In genomic region chr4:76804060-76804459, GRCh38 we compare ENCODE assay signal across 16 cellular contexts.
DNase-seq lines count a peak whose midpoint lies in the region; ATAC-seq and TF ChIP-seq lines count a peak whose summit lies in the region.
"Had no signal": no experiment of that assay in that cellular context is flagged by ENCODE, and none has a peak within 500 bp of the region (broad histone marks: within the 10 kb centered on the region; RNA-seq: fewer than 3 reads in every experiment).

No MANE protein-coding gene starts in this region.

- H3K9me3 ChIP-seq in smooth muscle cell (replicated peaks; ENCODE audit: low read depth) = no peaks in the 10 kb centered on the region
- no peaks in the 10 kb centered on the region for H3K9me3 ChIP-seq in CD4-positive, alpha-beta memory T cell (ENCODE audit: control insufficient read depth in 1 of 2, low read length in 2 of 2)
- H3K9me3 ChIP-seq: right lobe of liver had no signal

- no peaks in the 10 kb centered on the region for H3K36me3 ChIP-seq in smooth muscle cell (ENCODE audit: low read depth)
- H3K36me3 ChIP-seq in CD4-positive, alpha-beta memory T cell (ENCODE audit: insufficient read depth, low read length) = no peaks in the 10 kb centered on the region
- H3K36me3 ChIP-seq: BLaER1 treated with 17β-estradiol and CSF1 and Interleukin-3, amounts not matched to agents 10 nM and 100 nM; Peyer's patch; right lobe of liver had no signal

- H2AFZ ChIP-seq in smooth muscle cell (ENCODE audit: low read depth) = peak overlapping the region; percentile 9

- POLR2A ChIA-PET in GM10248 (lab: Yijun Ruan, JAX) = no interaction called here
- POLR2A ChIA-PET in CD4-positive, alpha-beta memory T cell (lab: Charles Lee; ENCODE audit: partially characterized antibody) = no interaction called here

- peak; percentile 54 for DNase-seq in LHCN-M2 (ENCODE audit: low read depth)
- DNase-seq in foreskin keratinocyte = no peak
- no peak for DNase-seq in smooth muscle cell (lab: John Stamatoyannopoulos, UW; ENCODE audit: unreplicated experiment)
- no peak for DNase-seq in GM10248 (ENCODE audit: extremely low spot score)
- DNase-seq in CD4-positive, alpha-beta memory T cell = no peak
- DNase-seq in GM10266 (ENCODE audit: extremely low spot score) = no peak
- DNase-seq: activated CD4-positive, CD25-positive, alpha-beta regulatory T cell; activated naive CD8-positive, alpha-beta T cell treated with anti-CD3 and anti-CD28 coated beads, Interleukin-2, amount 50 U/mL, for 24 hours; glutamatergic neuron; NCI-H526; right lobe of liver had no signal

- H3K9me3 Mint-ChIP-seq in brain = peaks cover 20 to 31% (median 22%) of the 10 kb centered on the region in 5 experiments
- H3K9me3 Mint-ChIP-seq in CD4-positive, alpha-beta memory T cell = peaks cover 3 to 30% (median 21%) of the 10 kb centered on the region in 8 donors

- peaks cover 27% of the 10 kb centered on the region for H3F3A ChIP-seq in smooth muscle cell (ENCODE audit: low read depth)

- H3K27me3 ChIP-seq in foreskin keratinocyte = peaks cover 10% of the 10 kb centered on the region
- H3K27me3 ChIP-seq in smooth muscle cell (ENCODE audit: low read depth) = no peaks in the 10 kb centered on the region
- no peaks in the 10 kb centered on the region for H3K27me3 ChIP-seq in CD4-positive, alpha-beta memory T cell (ENCODE audit: insufficient read depth, low read length)
- H3K27me3 ChIP-seq: BLaER1 treated with 17β-estradiol and CSF1 and Interleukin-3, amounts not matched to agents 10 nM and 100 nM; Peyer's patch; right lobe of liver had no signal

- ATAC-seq in foreskin keratinocyte = no peak
- ATAC-seq: activated naive CD8-positive, alpha-beta T cell treated with anti-CD3 and anti-CD28 coated beads, Interleukin-2, amount 50 U/mL, for 24 hours; HepG2; right lobe of liver had no signal

- CTCF ChIA-PET in GM10248 (lab: Yijun Ruan, JAX) = interaction anchor here (0.9 to 1.3 kb wide), 2 partner anchors 9 to 27 kb away, joined by 3 read pairs; no protein-coding TSS in a partner anchor
- CTCF ChIA-PET in CD4-positive, alpha-beta memory T cell (lab: Charles Lee; ENCODE audit: partially characterized antibody) = no interaction called here

- no peak for TF ChIP-seq CTCF in brain (conservative IDR thresholded peaks at IDR 0.05)
- no peak for TF ChIP-seq CTCF in foreskin keratinocyte (conservative IDR thresholded peaks at IDR 0.05)
- no peak for TF ChIP-seq CTCF in smooth muscle cell (IDR thresholded peaks at IDR 0.05; ENCODE audit: borderline replicate concordance, insufficient read depth, poor library complexity, severe bottlenecking)
- TF ChIP-seq CTCF in GM10248 (IDR thresholded peaks at IDR 0.05; ENCODE audit: control extremely low read depth, extremely low read depth, low read depth, missing control alignments) = no peak
- TF ChIP-seq CTCF in GM10266 (IDR thresholded peaks at IDR 0.05; ENCODE audit: control insufficient read depth, insufficient read depth, low read depth, missing control alignments) = no peak

- H3K79me2 ChIP-seq in smooth muscle cell (ENCODE audit: low read depth) = no peaks in the 10 kb centered on the region

- intact Hi-C loops in CD4-positive, alpha-beta memory T cell (cut with micrococcal nuclease) = no loop called here

- WGBS in smooth muscle cell (ENCODE audit: low lambda C conversion rate) = 35% methylated on average over 3 of the region's 3 CpGs

- peak overlapping the region; percentile 57 for H3K9ac ChIP-seq in smooth muscle cell (ENCODE audit: low read depth)
- H3K9ac ChIP-seq: BLaER1 treated with 17β-estradiol and CSF1 and Interleukin-3, amounts not matched to agents 10 nM and 100 nM had no signal

- no peak overlapping the region for H3K4me3 Mint-ChIP-seq in brain
- no peak overlapping the region for H3K4me3 Mint-ChIP-seq in CD4-positive, alpha-beta memory T cell
- H3K4me3 Mint-ChIP-seq: activated naive CD8-positive, alpha-beta T cell treated with anti-CD3 and anti-CD28 coated beads, Interleukin-2, amount 50 U/mL, for 24 hours; memory B cell had no signal

- H4K20me1 ChIP-seq in smooth muscle cell (ENCODE audit: low read depth) = no peaks in the 10 kb centered on the region
- H4K20me1 ChIP-seq: BLaER1 treated with 17β-estradiol and CSF1 and Interleukin-3, amounts not matched to agents 10 nM and 100 nM had no signal

- H3K36me3 Mint-ChIP-seq in brain = peaks cover 8% of the 10 kb centered on the region
- no peaks in the 10 kb centered on the region for H3K36me3 Mint-ChIP-seq in CD4-positive, alpha-beta memory T cell
- H3K36me3 Mint-ChIP-seq: memory B cell had no signal

- H3K4me3 ChIP-seq in smooth muscle cell = no peak overlapping the region
- no peak overlapping the region for H3K4me3 ChIP-seq in CD4-positive, alpha-beta memory T cell (ENCODE audit: low read length in 2 of 2)
- H3K4me3 ChIP-seq: BLaER1 treated with 17β-estradiol and CSF1 and Interleukin-3, amounts not matched to agents 10 nM and 100 nM; Peyer's patch; right lobe of liver had no signal

- peak overlapping the region; percentile 37 for H3K27ac ChIP-seq in foreskin keratinocyte
- peak overlapping the region; percentile 95 for H3K27ac ChIP-seq in smooth muscle cell (ENCODE audit: low read depth)
- no peak overlapping the region for H3K27ac ChIP-seq in CD4-positive, alpha-beta memory T cell (ENCODE audit: low read depth, low read length)
- H3K27ac ChIP-seq: BLaER1 treated with 17β-estradiol and CSF1 and Interleukin-3, amounts not matched to agents 10 nM and 100 nM; Peyer's patch; right lobe of liver had no signal

- peaks cover 5% of the 10 kb centered on the region for H3K27me3 Mint-ChIP-seq in brain
- peaks cover 6 to 16% of the 10 kb centered on the region in 2 donors for H3K27me3 Mint-ChIP-seq in CD4-positive, alpha-beta memory T cell

- H3K4me1 ChIP-seq in foreskin keratinocyte = peaks cover 4% of the 10 kb centered on the region
- H3K4me1 ChIP-seq in smooth muscle cell (ENCODE audit: low read depth) = peaks cover 27% of the 10 kb centered on the region
- H3K4me1 ChIP-seq in CD4-positive, alpha-beta memory T cell (ENCODE audit: insufficient read depth, low read length) = no peaks in the 10 kb centered on the region
- H3K4me1 ChIP-seq: Peyer's patch, right lobe of liver had no signal

- peaks cover 33% of the 10 kb centered on the region for H3K4me1 Mint-ChIP-seq in brain
- no peaks in the 10 kb centered on the region for H3K4me1 Mint-ChIP-seq in CD4-positive, alpha-beta memory T cell
- H3K4me1 Mint-ChIP-seq: activated naive CD8-positive, alpha-beta T cell treated with anti-CD3 and anti-CD28 coated beads, Interleukin-2, amount 50 U/mL, for 24 hours; memory B cell had no signal

- peak overlapping the region in 3 of 5 experiments; percentile 52 to 91 (median 56) for H3K27ac Mint-ChIP-seq in brain
- H3K27ac Mint-ChIP-seq in CD4-positive, alpha-beta memory T cell = no peak overlapping the region
- H3K27ac Mint-ChIP-seq: activated naive CD8-positive, alpha-beta T cell treated with anti-CD3 and anti-CD28 coated beads, Interleukin-2, amount 50 U/mL, for 24 hours; memory B cell had no signal

- peak overlapping the region; percentile 79 for H3K4me2 ChIP-seq in smooth muscle cell
- H3K4me2 ChIP-seq: BLaER1 treated with 17β-estradiol and CSF1 and Interleukin-3, amounts not matched to agents 10 nM and 100 nM had no signal

Comparison
In these comparisons a context has a peak if more than half of its experiments do, and no peak if none do; other contexts are left out.
1. H3K27ac Mint-ChIP-seq: peak in brain (3 of 5); none in CD4-positive, alpha-beta memory T cell (0 of 7).